In genomic region chr2:216394888-216395287, GRCh38 we compare ENCODE assay signal across 20 cellular contexts. TPM values are rescaled to one million over a fixed set of nuclear protein-coding genes. Genes with fewer than 3 reads are reported as not detected.
"Had no signal": no experiment of that assay in that cellular context is flagged by ENCODE, and none has a peak within 500 bp of the region (broad histone marks: within the 10 kb centered on the region; RNA-seq: fewer than 3 reads in every experiment).

No MANE protein-coding gene starts in this region.

- H3K27me3 ChIP-seq: colonic mucosa, esophagus muscularis mucosa, gastroesophageal sphincter, thyroid gland had no signal

- H3K36me3 Mint-ChIP-seq: activated CD4-positive, alpha-beta memory T cell treated with anti-CD3 and anti-CD28 coated beads for 36 hours; memory B cell had no signal

- H3K9me3 Mint-ChIP-seq: activated CD4-positive, alpha-beta memory T cell treated with anti-CD3 and anti-CD28 coated beads for 36 hours; activated naive CD4-positive, alpha-beta T cell treated with anti-CD3 and anti-CD28 coated beads for 36 hours; memory B cell had no signal

- H3K27ac Mint-ChIP-seq: activated CD4-positive, alpha-beta memory T cell treated with anti-CD3 and anti-CD28 coated beads for 36 hours; activated naive CD4-positive, alpha-beta T cell treated with anti-CD3 and anti-CD28 coated beads for 36 hours; memory B cell had no signal

- H3K27ac ChIP-seq: colonic mucosa, esophagus muscularis mucosa, gastroesophageal sphincter, parathyroid adenoma, thyroid gland had no signal

- H3K9me3 ChIP-seq: colonic mucosa, esophagus muscularis mucosa, gastroesophageal sphincter, thyroid gland had no signal

- H3K4me3 Mint-ChIP-seq: activated CD4-positive, alpha-beta memory T cell treated with anti-CD3 and anti-CD28 coated beads for 36 hours; activated naive CD4-positive, alpha-beta T cell treated with anti-CD3 and anti-CD28 coated beads for 36 hours; memory B cell had no signal

- H3K36me3 ChIP-seq: colonic mucosa, esophagus muscularis mucosa, gastroesophageal sphincter, thyroid gland had no signal

- H3K4me1 Mint-ChIP-seq: memory B cell had no signal

- H3K4me1 ChIP-seq: colonic mucosa, esophagus muscularis mucosa, gastroesophageal sphincter, parathyroid adenoma, thyroid gland had no signal

- H3K9ac ChIP-seq: parathyroid adenoma had no signal

- H3K4me3 ChIP-seq: colonic mucosa, esophagus muscularis mucosa, gastroesophageal sphincter, thyroid gland had no signal

- ATAC-seq: gastroesophageal sphincter; right cardiac atrium; stimulated activated naive CD8-positive, alpha-beta T cell treated with anti-CD3 and anti-CD28 coated beads, Interleukin-15, Interleukin-2, amounts not matched to agents 100 U/mL and 50 U/mL, for 24 hours had no signal

- DNase-seq: activated CD4-positive, alpha-beta memory T cell treated with anti-CD3 and anti-CD28 coated beads for 36 hours; activated CD4-positive, alpha-beta T cell treated with anti-CD3 and anti-CD28 coated beads for 48 hours; activated naive CD4-positive, alpha-beta T cell treated with anti-CD3 and anti-CD28 coated beads for 36 hours; activated T-cell treated with anti-CD3 and anti-CD28 coated beads, Interleukin-2, amount 50 U/mL, for 48 hours; amygdala; colonic mucosa; head of caudate nucleus; nucleus accumbens; right cardiac atrium; stimulated activated CD4-positive, alpha-beta T cell treated with anti-CD3 and anti-CD28 coated beads, Interleukin-4, amount 100 ng/mL, for 24 hours; stimulated activated naive CD8-positive, alpha-beta T cell treated with anti-CD3 and anti-CD28 coated beads, Interleukin-15, Interleukin-2, amounts not matched to agents 100 U/mL and 50 U/mL, for 24 hours; thyroid gland had no signal

RNA-seq across cellular contexts. Expression of gene MARCHF4, which starts 22.6 kb away (rescaled TPM):
- total RNA-seq: activated CD4-positive, alpha-beta memory T cell treated with anti-CD3 and anti-CD28 coated beads for 36 hours; activated naive CD4-positive, alpha-beta T cell treated with anti-CD3 and anti-CD28 coated beads for 36 hours; bronchial epithelial cell; esophagus muscularis mucosa; gastroesophageal sphincter; liver; mononuclear cell; subcutaneous adipose tissue had no signal
- polyA plus RNA-seq: liver, right cardiac atrium had no signal
